In genomic region chr10:5600908-5601307, GRCh38 we compare ENCODE assay signal across 17 cellular contexts.
DNase-seq lines count a peak whose midpoint lies in the region; ATAC-seq and TF ChIP-seq lines count a peak whose summit lies in the region.
"Had no signal": no experiment of that assay in that cellular context is flagged by ENCODE, and none has a peak within 500 bp of the region (broad histone marks: within the 10 kb centered on the region; RNA-seq: fewer than 3 reads in every experiment).

No MANE protein-coding gene starts in this region.

- intact Hi-C loops in Calu3 (cut with micrococcal nuclease; ENCODE audit: unreplicated experiment): no loop called here
- intact Hi-C loops in sciatic nerve (cut with DNase I): no loop called here

- no peak for DNase-seq in Calu3
- peak; percentile 79 for DNase-seq in RPMI7951 (ENCODE audit: low read depth)
- peak; percentile 59 for DNase-seq in fibroblast of villous mesenchyme (ENCODE audit: low read depth)
- no peak for DNase-seq in NCI-H524 treated with DMSO at 0.1 percent for 48 hours (lab: John Stamatoyannopoulos, UW)
- no peak for DNase-seq in sciatic nerve (ENCODE audit: low spot score)
- DNase-seq: AML-193; DMS79; KBM-7; NCI-H1417 treated with DMSO at 0.1 percent for 48 hours; NCI-H187 treated with DMSO at 0.1 percent for 48 hours; NCI-H226; NCI-H526; NK-92 treated with Interleukin-12 subunit alpha and Interleukin-12 subunit beta, amount 100 ng/mL, for 24 hours; Right ventricle myocardium superior had no signal

- CTCF ChIA-PET in Calu3 (lab: Charles Lee): no interaction called here

- H3K27ac Mint-ChIP-seq in Calu3 (ENCODE audit: unreplicated experiment): peak overlapping the region; percentile 30
- peak overlapping the region; percentile 4 to 7 (median 7) for H3K27ac Mint-ChIP-seq in nephron
- H3K27ac Mint-ChIP-seq in stimulated activated memory B cell treated with anti-CD40 and anti-IgM and Interleukin-4, amounts not matched to agents 10 μg/mL and 1 μg/mL and 100 μg/mL, for 72 hours: no peak overlapping the region

- H3K4me1 Mint-ChIP-seq in Calu3 (ENCODE audit: low read depth, unreplicated experiment) (peaks cover 8% of the 10 kb centered on the region), nephron (peaks cover 26% of the 10 kb centered on the region)
- peaks cover 4% of the 10 kb centered on the region for H3K4me1 Mint-ChIP-seq in stimulated activated memory B cell treated with anti-CD40 and anti-IgM and Interleukin-4, amounts not matched to agents 10 μg/mL and 1 μg/mL and 100 μg/mL, for 72 hours

- H3K9me3 Mint-ChIP-seq in Calu3 (ENCODE audit: low read depth, unreplicated experiment): no peaks in the 10 kb centered on the region
- no peaks in the 10 kb centered on the region for H3K9me3 Mint-ChIP-seq in nephron
- H3K9me3 Mint-ChIP-seq in stimulated activated memory B cell treated with anti-CD40 and anti-IgM and Interleukin-4, amounts not matched to agents 10 μg/mL and 1 μg/mL and 100 μg/mL, for 72 hours: no peaks in the 10 kb centered on the region

- ATAC-seq in GM18519 (IDR thresholded peaks at IDR 0.05; ENCODE audit: low FRiP score, unreplicated experiment): no peak
- ATAC-seq in stimulated activated memory B cell treated with anti-CD40 and anti-IgM and Interleukin-4, amounts not matched to agents 10 μg/mL and 1 μg/mL and 100 μg/mL, for 72 hours: no peak
- ATAC-seq in sciatic nerve: no peak

- TF ChIP-seq CTCF in Calu3 (IDR thresholded peaks at IDR 0.05; ENCODE audit: unreplicated experiment) (no peak), fibroblast of villous mesenchyme (IDR thresholded peaks at IDR 0.05; ENCODE audit: insufficient read depth, low read depth, low read length) (no peak), nephron (IDR thresholded peaks at IDR 0.05; ENCODE audit: unreplicated experiment in 3 of 3) (no peak)

- H3K27me3 Mint-ChIP-seq in Calu3 (ENCODE audit: unreplicated experiment) (no peaks in the 10 kb centered on the region), nephron (ENCODE audit: low read depth) (peaks cover 6% of the 10 kb centered on the region)
- peaks cover 14% of the 10 kb centered on the region for H3K27me3 Mint-ChIP-seq in stimulated activated memory B cell treated with anti-CD40 and anti-IgM and Interleukin-4, amounts not matched to agents 10 μg/mL and 1 μg/mL and 100 μg/mL, for 72 hours

- H3K4me3 Mint-ChIP-seq in Calu3 (ENCODE audit: low read depth, unreplicated experiment): no peak overlapping the region
- H3K4me3 Mint-ChIP-seq in nephron: no peak overlapping the region
- no peak overlapping the region for H3K4me3 Mint-ChIP-seq in stimulated activated memory B cell treated with anti-CD40 and anti-IgM and Interleukin-4, amounts not matched to agents 10 μg/mL and 1 μg/mL and 100 μg/mL, for 72 hours

- H3K36me3 Mint-ChIP-seq in Calu3 (ENCODE audit: insufficient read depth, unreplicated experiment): no peaks in the 10 kb centered on the region
- H3K36me3 Mint-ChIP-seq in nephron (ENCODE audit: low read depth): no peaks in the 10 kb centered on the region
- H3K36me3 Mint-ChIP-seq in stimulated activated memory B cell treated with anti-CD40 and anti-IgM and Interleukin-4, amounts not matched to agents 10 μg/mL and 1 μg/mL and 100 μg/mL, for 72 hours: no peaks in the 10 kb centered on the region

- no TSS peak for BruUV-seq in Calu3 (replicated peaks; lab: Mats Ljungman, UMichigan)

- H3K4me3 ChIP-seq in fibroblast of villous mesenchyme (ENCODE audit: low read depth, low read length): no peak overlapping the region

Comparison
In these comparisons a context has a peak if more than half of its experiments do, and no peak if none do; other contexts are left out.
1. DNase-seq: peak in RPMI7951 (single experiment) and fibroblast of villous mesenchyme (single experiment); none in Calu3 (single experiment), NCI-H524 treated with DMSO at 0.1 percent for 48 hours (single experiment) and sciatic nerve (single experiment).